20 cellular contexts compared by ENCODE assay signal in the genomic region with DNA sequence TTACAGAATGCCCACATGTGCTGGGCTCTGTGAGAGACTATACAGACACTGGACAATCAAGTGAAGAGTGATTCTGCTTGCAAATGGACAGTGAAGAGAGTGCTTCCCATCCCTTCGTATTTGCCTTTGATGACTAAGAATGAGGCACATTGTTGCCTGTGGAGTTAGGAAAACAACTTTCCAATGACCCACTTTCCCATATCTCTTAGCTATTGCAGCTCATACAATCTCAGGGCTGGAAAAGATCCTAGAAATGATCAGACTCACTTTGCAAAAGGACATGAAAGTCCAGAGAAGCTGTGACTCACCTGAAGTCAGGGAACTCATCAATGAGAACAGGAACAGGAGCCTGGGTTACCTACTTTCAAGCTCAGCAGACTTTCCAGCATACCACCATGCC.
DNase-seq lines count a peak whose midpoint lies in the region; ATAC-seq, FAIRE-seq and TF ChIP-seq lines count a peak whose summit lies in the region.
"Had no signal": no experiment of that assay in that cellular context is flagged by ENCODE, and none has a peak within 500 bp of the region (broad histone marks: within the 10 kb centered on the region; RNA-seq: fewer than 3 reads in every experiment).

No MANE protein-coding gene starts in this region.

- peaks cover 3% of the 10 kb centered on the region for H3K4me1 Mint-ChIP-seq in astrocyte (ENCODE audit: low read depth, unreplicated experiment)
- H3K4me1 Mint-ChIP-seq: brain; CD4-positive, CD25-positive, alpha-beta regulatory T cell; stimulated activated memory B cell treated with anti-CD40 and anti-IgM and Interleukin-4, amounts not matched to agents 10 μg/mL and 1 μg/mL and 100 μg/mL, for 72 hours had no signal

- H3K4me2 ChIP-seq in astrocyte (ENCODE audit: low read length): no peak overlapping the region

- H3K27me3 Mint-ChIP-seq in astrocyte (ENCODE audit: low read depth, unreplicated experiment): no peaks in the 10 kb centered on the region
- H3K27me3 Mint-ChIP-seq: brain; CD4-positive, CD25-positive, alpha-beta regulatory T cell; progenitor cell of endocrine pancreas; stimulated activated memory B cell treated with anti-CD40 and anti-IgM and Interleukin-4, amounts not matched to agents 10 μg/mL and 1 μg/mL and 100 μg/mL, for 72 hours had no signal

- H2AFZ ChIP-seq in astrocyte (ENCODE audit: low read depth, low read length): no peak overlapping the region

- no peaks in the 10 kb centered on the region for H3K79me2 ChIP-seq in astrocyte (ENCODE audit: insufficient read depth, low read length)

- H3K36me3 ChIP-seq in astrocyte (ENCODE audit: insufficient read depth, low read length): no peaks in the 10 kb centered on the region
- H3K36me3 ChIP-seq: Peyer's patch had no signal

- H3K9ac ChIP-seq in astrocyte (ENCODE audit: low read length): no peak overlapping the region

- H3K27me3 ChIP-seq in astrocyte (ENCODE audit: insufficient read depth, low read length): no peaks in the 10 kb centered on the region
- H3K27me3 ChIP-seq: Peyer's patch had no signal

- H3K4me1 ChIP-seq in astrocyte (ENCODE audit: insufficient read depth, low read length): no peaks in the 10 kb centered on the region
- H3K4me1 ChIP-seq: Peyer's patch had no signal

- H3K27ac ChIP-seq in astrocyte (ENCODE audit: low read depth, low read length): no peak overlapping the region
- H3K27ac ChIP-seq: Peyer's patch had no signal

- DNase-seq in GM04504 (ENCODE audit: low read depth) (peak; percentile 11), astrocyte (ENCODE audit: low read depth) (peak; percentile 45), foreskin fibroblast (peak; percentile 8 to 45), superior temporal gyrus (ENCODE audit: extremely low spot score) (peak; percentile 8), NCI-H82 treated with DMSO at 0.1 percent for 48 hours (lab: John Stamatoyannopoulos, UW; ENCODE audit: unreplicated experiment) (no peak), NCI-H748 treated with DMSO at 0.1 percent for 48 hours (lab: John Stamatoyannopoulos, UW) (no peak)
- DNase-seq: activated CD4-positive, alpha-beta T cell treated with anti-CD3 and anti-CD28 coated beads for 48 hours; activated CD8-positive, alpha-beta memory T cell treated with anti-CD3 and anti-CD28 coated beads, Interleukin-2, amount 50 U/mL, for 4 hours; activated naive CD4-positive, alpha-beta T cell; CD4-positive, CD25-positive, alpha-beta regulatory T cell; NCI-H2081; NCI-H69; Peyer's patch; trophoblast cell had no signal

- H3K36me3 Mint-ChIP-seq in astrocyte (ENCODE audit: low read depth, unreplicated experiment): no peaks in the 10 kb centered on the region
- H3K36me3 Mint-ChIP-seq: CD4-positive, CD25-positive, alpha-beta regulatory T cell; stimulated activated memory B cell treated with anti-CD40 and anti-IgM and Interleukin-4, amounts not matched to agents 10 μg/mL and 1 μg/mL and 100 μg/mL, for 72 hours had no signal

- peak; percentile 95 for FAIRE-seq in astrocyte (lab: Jason Lieb, UNC)
- FAIRE-seq: GM12891, H1 had no signal

- peaks cover 5% of the 10 kb centered on the region for H3K9me3 Mint-ChIP-seq in astrocyte (ENCODE audit: unreplicated experiment)
- H3K9me3 Mint-ChIP-seq: stimulated activated memory B cell treated with anti-CD40 and anti-IgM and Interleukin-4, amounts not matched to agents 10 μg/mL and 1 μg/mL and 100 μg/mL, for 72 hours had no signal

- H3K4me3 ChIP-seq in astrocyte (ENCODE audit: insufficient read depth, low read depth, low read length) (no peak overlapping the region), foreskin fibroblast (ENCODE audit: low read depth in 1 of 2, low read length in 2 of 2) (no peak overlapping the region)
- H3K4me3 ChIP-seq: Peyer's patch had no signal

- no peaks in the 10 kb centered on the region for H3K9me3 ChIP-seq in astrocyte (ENCODE audit: insufficient read depth, low read depth, low read length)
- H3K9me3 ChIP-seq: Peyer's patch had no signal

- TF ChIP-seq CTCF in astrocyte (IDR thresholded peaks at IDR 0.05; ENCODE audit: insufficient read depth, low read depth, low read length) (no peak), foreskin fibroblast (IDR thresholded peaks at IDR 0.05; ENCODE audit: low read depth, low read length) (no peak)

- ATAC-seq in HG03175 (IDR thresholded peaks at IDR 0.05; ENCODE audit: unreplicated experiment): no peak
- ATAC-seq: stimulated activated memory B cell treated with anti-CD40 and anti-IgM and Interleukin-4, amounts not matched to agents 10 μg/mL and 1 μg/mL and 100 μg/mL, for 72 hours had no signal

- no peak overlapping the region for H3K27ac Mint-ChIP-seq in astrocyte (ENCODE audit: unreplicated experiment)
- H3K27ac Mint-ChIP-seq: brain; CD4-positive, CD25-positive, alpha-beta regulatory T cell; progenitor cell of endocrine pancreas; stimulated activated memory B cell treated with anti-CD40 and anti-IgM and Interleukin-4, amounts not matched to agents 10 μg/mL and 1 μg/mL and 100 μg/mL, for 72 hours had no signal

- no peaks in the 10 kb centered on the region for H4K20me1 ChIP-seq in astrocyte (ENCODE audit: insufficient read depth, low read length)

- H3K4me3 Mint-ChIP-seq in astrocyte (ENCODE audit: unreplicated experiment): no peak overlapping the region
- H3K4me3 Mint-ChIP-seq: brain; CD4-positive, CD25-positive, alpha-beta regulatory T cell; stimulated activated memory B cell treated with anti-CD40 and anti-IgM and Interleukin-4, amounts not matched to agents 10 μg/mL and 1 μg/mL and 100 μg/mL, for 72 hours had no signal

Comparison
In these comparisons a context has a peak if more than half of its experiments do, and no peak if none do; other contexts are left out.
1. DNase-seq: peak in GM04504 (single experiment), astrocyte (single experiment), foreskin fibroblast (2 of 2) and superior temporal gyrus (single experiment); none in NCI-H82 treated with DMSO at 0.1 percent for 48 hours (single experiment) and NCI-H748 treated with DMSO at 0.1 percent for 48 hours (single experiment).